In genomic region chr15:37824717-37825382, GRCh38 we compare ENCODE assay signal across 9 cellular contexts.
DNase-seq lines count a peak whose midpoint lies in the region; ATAC-seq and TF ChIP-seq lines count a peak whose summit lies in the region.
"Had no signal": no experiment of that assay in that cellular context is flagged by ENCODE, and none has a peak within 500 bp of the region (broad histone marks: within the 10 kb centered on the region; RNA-seq: fewer than 3 reads in every experiment).

No MANE protein-coding gene starts in this region.

- H3K27me3 ChIP-seq in MG63: 0 out of 2 replicates have a peak, but pooled peaks cover 3% of the 10 kb centered on the region

- no peaks in the 10 kb centered on the region for H3K4me1 ChIP-seq in mucosa of descending colon (ENCODE audit: low read depth)

- DNase-seq in ELR (ENCODE audit: low read depth): peak; percentile 95
- peak; percentile 79 for DNase-seq in MG63
- DNase-seq in astrocyte of the spinal cord (ENCODE audit: low read depth, low spot score): peak; percentile 96
- DNase-seq in mucosa of descending colon: no peak
- DNase-seq in NCI-H446 (lab: John Stamatoyannopoulos, UW): no peak
- DNase-seq in putamen (ENCODE audit: low spot score): no peak
- DNase-seq in NCI-H2107 treated with DMSO at 0.1 percent for 48 hours (lab: John Stamatoyannopoulos, UW; ENCODE audit: unreplicated experiment): no peak
- DNase-seq in T-helper 2 cell: no peak
- DNase-seq: cerebellar nuclear complex had no signal

- ATAC-seq in mucosa of descending colon: peak; percentile 21

- peak; percentile 42 for TF ChIP-seq CTCF in astrocyte of the spinal cord (IDR thresholded peaks at IDR 0.05; ENCODE audit: low read depth, low read length)
- no peak for TF ChIP-seq CTCF in mucosa of descending colon (IDR thresholded peaks at IDR 0.05)

- H3K4me3 ChIP-seq in MG63 (no peak overlapping the region), astrocyte of the spinal cord (ENCODE audit: low read depth, low read length) (no peak overlapping the region), mucosa of descending colon (no peak overlapping the region)

- no peaks in the 10 kb centered on the region for H3K9me3 ChIP-seq in MG63
- H3K9me3 ChIP-seq in mucosa of descending colon: no peaks in the 10 kb centered on the region

- H3K36me3 ChIP-seq in MG63 (no peaks in the 10 kb centered on the region), mucosa of descending colon (ENCODE audit: low read depth) (no peaks in the 10 kb centered on the region)

- intact Hi-C loops in mucosa of descending colon (cut with DNase I, micrococcal nuclease): no loop called here

- in situ Hi-C loops in astrocyte of the spinal cord (cut with HindIII; ENCODE audit: low sequenced_read_pairs): no loop called here

Comparison
In these comparisons a context has a peak if more than half of its experiments do, and no peak if none do; other contexts are left out.
1. DNase-seq: peak in ELR (single experiment), MG63 (single experiment) and astrocyte of the spinal cord (single experiment); none in mucosa of descending colon (0 of 3), NCI-H446 (0 of 2), putamen (single experiment), NCI-H2107 treated with DMSO at 0.1 percent for 48 hours (single experiment) and T-helper 2 cell (0 of 5).